Comparison of ENCODE assay signal across 9 cellular contexts in the genomic region with DNA sequence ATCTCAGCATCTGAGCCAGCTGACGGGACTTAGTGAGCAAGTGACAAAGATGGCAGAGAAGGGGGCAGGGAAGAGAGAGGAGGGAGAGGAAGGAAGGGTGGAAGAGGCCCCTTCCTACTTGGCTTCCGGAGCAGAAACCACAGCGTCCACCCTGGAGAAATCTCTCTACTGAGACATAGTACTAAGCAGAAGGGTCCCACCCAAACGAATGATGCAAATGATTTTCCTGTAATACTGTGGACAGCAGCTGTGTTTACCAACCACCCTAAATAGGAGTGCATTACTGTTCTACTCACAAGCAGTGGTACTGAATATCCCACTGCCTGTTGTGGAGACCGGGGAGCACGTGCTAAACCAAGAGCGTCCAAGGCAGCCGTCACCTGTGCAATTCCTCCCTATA. TPM values are rescaled to one million over a fixed set of nuclear protein-coding genes. Genes with fewer than 3 reads are reported as not detected.
DNase-seq lines count a peak whose midpoint lies in the region; ATAC-seq, FAIRE-seq and TF ChIP-seq lines count a peak whose summit lies in the region.
"Had no signal": no experiment of that assay in that cellular context is flagged by ENCODE, and none has a peak within 500 bp of the region (broad histone marks: within the 10 kb centered on the region; RNA-seq: fewer than 3 reads in every experiment).

No MANE protein-coding gene starts in this region.

- TF ChIP-seq CTCF in right lobe of liver (IDR thresholded peaks at IDR 0.05) (no peak), SK-N-SH (IDR thresholded peaks at IDR 0.05) (no peak), coronary artery (IDR thresholded peaks at IDR 0.05) (no peak)

- no peak overlapping the region for H2AFZ ChIP-seq in SK-N-SH (ENCODE audit: low read depth)

- DNase-seq in GM18507 (ENCODE audit: extremely low spot score, insufficient read length, low read depth) (no peak), NCI-H748 treated with DMSO at 0.1 percent for 48 hours (lab: John Stamatoyannopoulos, UW) (peak; percentile 4), right lobe of liver (peak in 1 of 3 donors; percentile 51), SK-N-SH (no peak), coronary artery (ENCODE audit: low spot score) (no peak), NCI-H2171 (lab: John Stamatoyannopoulos, UW) (no peak), NCI-H1694 treated with DMSO at 0.1 percent for 48 hours (lab: John Stamatoyannopoulos, UW) (no peak)

- H3K79me2 ChIP-seq in SK-N-SH (ENCODE audit: insufficient read depth), result no peaks in the 10 kb centered on the region

- H3K4me1 ChIP-seq in right lobe of liver (no peaks in the 10 kb centered on the region), SK-N-SH (ENCODE audit: control insufficient read depth in 1 of 2, insufficient read depth in 2 of 2, low read depth in 1 of 2, low read length in 1 of 2) (no peaks in the 10 kb centered on the region)

- no peak overlapping the region for H3K4me2 ChIP-seq in SK-N-SH

- H3K4me3 ChIP-seq in right lobe of liver, result no peak overlapping the region
- H3K4me3 ChIP-seq in SK-N-SH (ENCODE audit: low read depth in 2 of 2, low read length in 1 of 2), result no peak overlapping the region
- H3K4me3 ChIP-seq in coronary artery, result no peak overlapping the region

- CTCF ChIA-PET in SK-N-SH (lab: Yijun Ruan, JAX), result no interaction called here

- POLR2A ChIA-PET in SK-N-SH (lab: Yijun Ruan, JAX), result no interaction called here

- peak; percentile 65 for ATAC-seq in HG02610 (IDR thresholded peaks at IDR 0.05; ENCODE audit: unreplicated experiment)
- peak; percentile 73 to 87 (median 82) for ATAC-seq in right lobe of liver

- peak; percentile 92 for FAIRE-seq in GM18507 (lab: Jason Lieb, UNC)

- no peak for TF ChIP-seq POLR2A in right lobe of liver (IDR thresholded peaks at IDR 0.05)

- no peaks in the 10 kb centered on the region for H4K20me1 ChIP-seq in SK-N-SH (ENCODE audit: insufficient read depth)

- H3K27me3 ChIP-seq in right lobe of liver (no peaks in the 10 kb centered on the region), SK-N-SH (ENCODE audit: insufficient read depth) (no peaks in the 10 kb centered on the region)

- H3K9me3 ChIP-seq in right lobe of liver (no peaks in the 10 kb centered on the region), SK-N-SH (no peaks in the 10 kb centered on the region)

- no peak overlapping the region for H3K9ac ChIP-seq in SK-N-SH

- H3K9me2 ChIP-seq in SK-N-SH, result no peaks in the 10 kb centered on the region

- H3F3A ChIP-seq in SK-N-SH (replicated peaks; ENCODE audit: insufficient read depth), result no peaks in the 10 kb centered on the region

- TF ChIP-seq EP300 in SK-N-SH (IDR thresholded peaks at IDR 0.05; ENCODE audit: borderline replicate concordance in 1 of 2, low read depth in 1 of 2, low read length in 1 of 2), result no peak

- 32% methylated on average over 5 of the region's 8 CpGs for WGBS in right lobe of liver (ENCODE audit: insufficient coverage, low coverage, low lambda C conversion rate, missing lambda C conversion rate)
- WGBS in SK-N-SH (ENCODE audit: low lambda C conversion rate), result 10% methylated on average over 8 of the region's 8 CpGs

- H3K36me3 ChIP-seq in right lobe of liver (no peaks in the 10 kb centered on the region), SK-N-SH (replicated peaks in 1 of 2; ENCODE audit: control insufficient read depth in 1 of 2, insufficient read depth in 2 of 2, low read length in 1 of 2) (no peaks in the 10 kb centered on the region)

- intact Hi-C loops in right lobe of liver (cut with DNase I), result no loop called here

- H3K27ac ChIP-seq in right lobe of liver, result no peak overlapping the region
- H3K27ac ChIP-seq in SK-N-SH (ENCODE audit: low read depth in 2 of 2, low read length in 1 of 2), result no peak overlapping the region
- peak overlapping the region in 1 of 2 donors; percentile 41 for H3K27ac ChIP-seq in coronary artery

- TF ChIP-seq RAD21 in SK-N-SH (IDR thresholded peaks at IDR 0.05; ENCODE audit: low read length), result no peak

TF ChIP-seq in SK-N-SH, 30 proteins besides CTCF, POLR2A, EP300 and RAD21:
- TF ChIP-seq TCF12 (IDR thresholded peaks at IDR 0.05) (no peak), SIN3A (IDR thresholded peaks at IDR 0.05; ENCODE audit: borderline replicate concordance, low read depth, low read length) (no peak), RFX5 (IDR thresholded peaks at IDR 0.05; ENCODE audit: low read length) (no peak), FOXJ3 (CRISPR knock-in tag; IDR thresholded peaks at IDR 0.05) (no peak), SMC3 (IDR thresholded peaks at IDR 0.05; ENCODE audit: low read depth, low read length) (no peak)

RNA-seq across cellular contexts. Expression of a gene that starts 29.4 kb away (rescaled TPM):
- under 1 TPM in 4 of 6 experiments, not detected in 2; 0.07 to 0.12 (median 0.12) TPM for total RNA-seq in right lobe of liver
- not detected in 2 replicates for polyA plus RNA-seq in SK-N-SH (2012; rRNA removed)
- not detected in 2 replicates for polyA plus RNA-seq in SK-N-SH (2012; cell fraction: cytosol; rRNA removed)
- not detected in 2 replicates for polyA plus RNA-seq in SK-N-SH (2012; cell fraction: nucleus; rRNA removed)
- total RNA-seq: kidney epithelial cell had no signal
